ENCODE assay signal across 8 cellular contexts in genomic region chr11:116217006-116217405, GRCh38.
DNase-seq lines count a peak whose midpoint lies in the region; ATAC-seq and TF ChIP-seq lines count a peak whose summit lies in the region.

No MANE protein-coding gene starts in this region.

- no peak overlapping the region for H3K27ac ChIP-seq in ascending aorta

- no peaks in the 10 kb centered on the region for H3K36me3 ChIP-seq in ascending aorta

- DNase-seq in NCI-H82 (lab: John Stamatoyannopoulos, UW) = peak; percentile 63
- no peak for DNase-seq in NCI-H82 treated with DMSO at 0.1 percent for 48 hours (lab: John Stamatoyannopoulos, UW; ENCODE audit: unreplicated experiment)
- peak in 1 of 2 donors; percentile 13 for DNase-seq in ascending aorta (ENCODE audit: low spot score in 2 of 2)
- peak; percentile 70 for DNase-seq in left kidney (ENCODE audit: low read depth, low spot score)

- no peaks in the 10 kb centered on the region for H3K4me1 ChIP-seq in ascending aorta

- ATAC-seq in GM19023 (IDR thresholded peaks at IDR 0.05; ENCODE audit: unreplicated experiment) (no peak), GM21423 (IDR thresholded peaks at IDR 0.05; ENCODE audit: unreplicated experiment) (no peak), HG02678 (IDR thresholded peaks at IDR 0.05; ENCODE audit: unreplicated experiment) (no peak)

- peak; percentile 67 for TF ChIP-seq CTCF in LNCAP (IDR thresholded peaks at IDR 0.05)
- TF ChIP-seq CTCF in ascending aorta (IDR thresholded peaks at IDR 0.05) = peak in 2 of 3 experiments; percentile 9 to 51

- intact Hi-C loops in ascending aorta (cut with DNase I) = no loop called here

- no peaks in the 10 kb centered on the region for H3K27me3 ChIP-seq in ascending aorta

- no peak overlapping the region for H3K4me3 ChIP-seq in ascending aorta

- H3K9me3 ChIP-seq in ascending aorta = no peaks in the 10 kb centered on the region
